1 cellular context compared by ENCODE assay signal in the genomic region with DNA sequence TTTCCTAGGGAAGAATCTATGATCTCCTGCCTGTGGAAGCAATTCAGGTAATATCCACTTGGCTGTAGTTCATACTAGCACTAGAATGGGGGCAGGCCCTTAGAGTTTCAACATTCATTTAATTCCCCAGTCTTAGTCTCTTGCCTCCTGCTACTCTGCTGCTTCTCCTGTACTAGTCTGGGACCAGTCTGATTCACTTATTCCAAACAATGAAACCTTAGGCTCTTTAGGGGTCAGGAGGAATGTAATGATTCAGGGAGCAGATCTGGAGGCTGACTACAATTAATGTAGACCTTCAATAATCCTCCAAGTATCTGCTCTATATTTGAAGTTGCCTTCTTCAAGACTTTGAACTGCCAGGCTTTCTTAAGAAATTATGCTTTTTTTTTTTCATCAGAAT.
TF ChIP-seq lines count a peak whose summit lies in the region.

No MANE protein-coding gene starts in this region.

TF ChIP-seq in IMR-90, 13 proteins besides CTCF, POLR2A, EP300 and RAD21 (continued from another document):
- no peak for TF ChIP-seq MAZ (IDR thresholded peaks at IDR 0.05; ENCODE audit: borderline replicate concordance, low read depth, low read length)
- TF ChIP-seq SMC3 (IDR thresholded peaks at IDR 0.05; ENCODE audit: low read depth, low read length) = no peak
- TF ChIP-seq FOS (IDR thresholded peaks at IDR 0.05; ENCODE audit: low read depth, low read length) = no peak
- TF ChIP-seq, protein P1, sequence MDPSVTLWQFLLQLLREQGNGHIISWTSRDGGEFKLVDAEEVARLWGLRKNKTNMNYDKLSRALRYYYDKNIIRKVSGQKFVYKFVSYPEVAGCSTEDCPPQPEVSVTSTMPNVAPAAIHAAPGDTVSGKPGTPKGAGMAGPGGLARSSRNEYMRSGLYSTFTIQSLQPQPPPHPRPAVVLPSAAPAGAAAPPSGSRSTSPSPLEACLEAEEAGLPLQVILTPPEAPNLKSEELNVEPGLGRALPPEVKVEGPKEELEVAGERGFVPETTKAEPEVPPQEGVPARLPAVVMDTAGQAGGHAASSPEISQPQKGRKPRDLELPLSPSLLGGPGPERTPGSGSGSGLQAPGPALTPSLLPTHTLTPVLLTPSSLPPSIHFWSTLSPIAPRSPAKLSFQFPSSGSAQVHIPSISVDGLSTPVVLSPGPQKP (IDR thresholded peaks at IDR 0.05; ENCODE audit: borderline replicate concordance, low read depth, low read length) = no peak
- no peak for TF ChIP-seq CEBPB (IDR thresholded peaks at IDR 0.05; ENCODE audit: low read depth, low read length)
- no peak for TF ChIP-seq CHD1 (IDR thresholded peaks at IDR 0.05; ENCODE audit: low read depth, low read length)
